8 cellular contexts compared by ENCODE assay signal in the genomic region with DNA sequence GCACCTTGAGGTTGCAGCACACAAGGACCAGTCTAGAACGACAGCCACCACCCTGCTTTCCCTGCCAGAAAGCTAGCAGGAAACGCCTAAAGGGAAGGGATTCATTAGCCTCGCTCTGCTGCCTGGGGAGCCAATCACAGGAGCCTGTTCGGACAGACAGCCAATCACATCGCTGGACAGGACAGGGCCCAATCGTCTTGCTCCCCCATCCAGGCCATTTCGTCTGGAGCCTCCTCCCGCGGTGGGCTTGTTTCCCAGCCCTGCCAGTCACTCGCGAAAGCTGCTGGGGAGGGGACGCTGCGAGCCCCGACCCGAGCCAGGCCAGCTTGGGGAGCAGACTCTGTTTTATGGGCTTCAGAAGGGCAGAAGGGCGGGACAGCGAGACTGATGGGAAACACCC.
A peak's percentile ranks its signal among the peaks of the same experiment; 100 is the strongest.
DNase-seq lines count a peak whose midpoint lies in the region; ATAC-seq and TF ChIP-seq lines count a peak whose summit lies in the region.

No MANE protein-coding gene starts in this region.

- no peak for TF ChIP-seq CTCF in brain microvascular endothelial cell (IDR thresholded peaks at IDR 0.05; ENCODE audit: low read depth, low read length, missing control alignments)

- H3K27ac ChIP-seq in brain microvascular endothelial cell: no peak overlapping the region
- H3K27ac ChIP-seq in skeletal muscle tissue (ENCODE audit: low read depth, low read length): no peak overlapping the region

- no peaks in the 10 kb centered on the region for H3K9me3 ChIP-seq in skeletal muscle tissue (ENCODE audit: control insufficient read depth in 3 of 3, low read length in 3 of 3)

- H3K27me3 Mint-ChIP-seq in activated CD4-positive, alpha-beta T cell treated with anti-CD3 and anti-CD28 coated beads, Interleukin-2, amount 10 ng/mL, durations not matched to agents 7 days and 5 days: peaks cover 3% of the 10 kb centered on the region
- H3K27me3 Mint-ChIP-seq in immature natural killer cell (ENCODE audit: low read depth in 3 of 3) (peaks cover 0 to 5% (median 0%) of the 10 kb centered on the region in 3 donors), T-cell (peaks cover 2 to 3% of the 10 kb centered on the region in 2 donors)
- no peaks in the 10 kb centered on the region for H3K27me3 Mint-ChIP-seq in stimulated activated naive B cell treated with anti-CD40 and anti-IgM and Interleukin-4, amounts not matched to agents 10 μg/mL and 1 μg/mL and 100 μg/mL, for 72 hours

- no peaks in the 10 kb centered on the region for H3K27me3 ChIP-seq in brain microvascular endothelial cell (replicated peaks)
- H3K27me3 ChIP-seq in skeletal muscle tissue (ENCODE audit: control insufficient read depth in 3 of 3, insufficient read depth in 3 of 3, low read length in 3 of 3): no peaks in the 10 kb centered on the region

- H3K36me3 ChIP-seq in brain microvascular endothelial cell (replicated peaks): no peaks in the 10 kb centered on the region
- no peaks in the 10 kb centered on the region for H3K36me3 ChIP-seq in skeletal muscle tissue (ENCODE audit: control insufficient read depth in 3 of 3, insufficient read depth in 3 of 3, low read length in 3 of 3)

- H3K4me1 ChIP-seq in skeletal muscle tissue (ENCODE audit: control insufficient read depth in 3 of 3, insufficient read depth in 3 of 3, low read length in 3 of 3): peaks cover 3 to 9% (median 3%) of the 10 kb centered on the region in 3 donors

- H3K4me3 ChIP-seq in brain microvascular endothelial cell (ENCODE audit: low read depth, low read length): peak overlapping the region; percentile 42
- peak overlapping the region; percentile 66 to 83 (median 73) for H3K4me3 ChIP-seq in skeletal muscle tissue (ENCODE audit: low read length in 3 of 3)

- H3K9ac ChIP-seq in skeletal muscle tissue (ENCODE audit: low read depth in 1 of 3, low read length in 3 of 3): peak overlapping the region; percentile 54 to 63 (median 57)

- no peaks in the 10 kb centered on the region for H3K9me3 Mint-ChIP-seq in activated CD4-positive, alpha-beta T cell treated with anti-CD3 and anti-CD28 coated beads, Interleukin-2, amount 10 ng/mL, durations not matched to agents 7 days and 5 days
- H3K9me3 Mint-ChIP-seq in immature natural killer cell: no peaks in the 10 kb centered on the region
- H3K9me3 Mint-ChIP-seq in T-cell: peaks cover 0 to 1% (median 0%) of the 10 kb centered on the region in 3 donors
- H3K9me3 Mint-ChIP-seq in stimulated activated naive B cell treated with anti-CD40 and anti-IgM and Interleukin-4, amounts not matched to agents 10 μg/mL and 1 μg/mL and 100 μg/mL, for 72 hours: peaks cover 0 to 2% of the 10 kb centered on the region in 2 donors

- H3K4me3 Mint-ChIP-seq in activated CD4-positive, alpha-beta T cell treated with anti-CD3 and anti-CD28 coated beads, Interleukin-2, amount 10 ng/mL, durations not matched to agents 7 days and 5 days: no peak overlapping the region
- peak overlapping the region; percentile 76 to 84 (median 82) for H3K4me3 Mint-ChIP-seq in immature natural killer cell
- no peak overlapping the region for H3K4me3 Mint-ChIP-seq in T-cell
- H3K4me3 Mint-ChIP-seq in stimulated activated naive B cell treated with anti-CD40 and anti-IgM and Interleukin-4, amounts not matched to agents 10 μg/mL and 1 μg/mL and 100 μg/mL, for 72 hours: no peak overlapping the region

- no peak for ATAC-seq in T-cell (replicated peaks in 1 of 4)
- no peak for ATAC-seq in stimulated activated naive B cell treated with anti-CD40 and anti-IgM and Interleukin-4, amounts not matched to agents 10 μg/mL and 1 μg/mL and 100 μg/mL, for 72 hours (replicated peaks)

- no peaks in the 10 kb centered on the region for H3K36me3 Mint-ChIP-seq in activated CD4-positive, alpha-beta T cell treated with anti-CD3 and anti-CD28 coated beads, Interleukin-2, amount 10 ng/mL, durations not matched to agents 7 days and 5 days (ENCODE audit: low read depth)
- peaks cover 0 to 2% (median 0%) of the 10 kb centered on the region in 3 donors for H3K36me3 Mint-ChIP-seq in immature natural killer cell
- no peaks in the 10 kb centered on the region for H3K36me3 Mint-ChIP-seq in T-cell
- H3K36me3 Mint-ChIP-seq in stimulated activated naive B cell treated with anti-CD40 and anti-IgM and Interleukin-4, amounts not matched to agents 10 μg/mL and 1 μg/mL and 100 μg/mL, for 72 hours: no peaks in the 10 kb centered on the region

- CTCF ChIA-PET in activated CD4-positive, alpha-beta T cell treated with anti-CD3 and anti-CD28 coated beads, Interleukin-2, amount 10 ng/mL, durations not matched to agents 7 days and 5 days (lab: Charles Lee): no interaction called here
- CTCF ChIA-PET in T-cell (lab: Charles Lee): no interaction called here

- POLR2A ChIA-PET in activated CD4-positive, alpha-beta T cell treated with anti-CD3 and anti-CD28 coated beads, Interleukin-2, amount 10 ng/mL, durations not matched to agents 7 days and 5 days (lab: Charles Lee): no interaction called here
- POLR2A ChIA-PET in T-cell (lab: Charles Lee): no interaction called here

- DNase-seq in activated CD4-positive, alpha-beta T cell treated with anti-CD3 and anti-CD28 coated beads, Interleukin-2, amount 10 ng/mL, durations not matched to agents 7 days and 5 days: no peak
- no peak for DNase-seq in activated CD4-positive, alpha-beta T cell treated with anti-CD3 and anti-CD28 coated beads, Interleukin-2, amount 50 U/mL, for 48 hours
- DNase-seq in brain microvascular endothelial cell (no peak), immature natural killer cell (no peak), T-cell (no peak), HK-2 (ENCODE audit: unreplicated experiment) (no peak)
- no peak for DNase-seq in stimulated activated naive B cell treated with anti-CD40 and anti-IgM and Interleukin-4, amounts not matched to agents 10 μg/mL and 1 μg/mL and 100 μg/mL, for 72 hours

- in situ Hi-C loops in brain microvascular endothelial cell (cut with HindIII; ENCODE audit: low pct_ligation_motif_present, low sequenced_read_pairs): no loop called here

- peak overlapping the region; percentile 52 for H3K27ac Mint-ChIP-seq in activated CD4-positive, alpha-beta T cell treated with anti-CD3 and anti-CD28 coated beads, Interleukin-2, amount 10 ng/mL, durations not matched to agents 7 days and 5 days
- H3K27ac Mint-ChIP-seq in immature natural killer cell: peak overlapping the region in 5 of 6 donors; percentile 83 to 93 (median 89)
- no peak overlapping the region for H3K27ac Mint-ChIP-seq in T-cell
- H3K27ac Mint-ChIP-seq in stimulated activated naive B cell treated with anti-CD40 and anti-IgM and Interleukin-4, amounts not matched to agents 10 μg/mL and 1 μg/mL and 100 μg/mL, for 72 hours: no peak overlapping the region

- peaks cover 27% of the 10 kb centered on the region for H3K4me1 Mint-ChIP-seq in activated CD4-positive, alpha-beta T cell treated with anti-CD3 and anti-CD28 coated beads, Interleukin-2, amount 10 ng/mL, durations not matched to agents 7 days and 5 days
- H3K4me1 Mint-ChIP-seq in immature natural killer cell: peaks cover 0 to 59% of the 10 kb centered on the region in 2 donors
- H3K4me1 Mint-ChIP-seq in T-cell: peaks cover 0 to 9% (median 8%) of the 10 kb centered on the region in 3 donors
- H3K4me1 Mint-ChIP-seq in stimulated activated naive B cell treated with anti-CD40 and anti-IgM and Interleukin-4, amounts not matched to agents 10 μg/mL and 1 μg/mL and 100 μg/mL, for 72 hours: no peaks in the 10 kb centered on the region

Comparison
In these comparisons a context has a peak if more than half of its experiments do, and no peak if none do; other contexts are left out.
1. H3K27ac Mint-ChIP-seq: peak in activated CD4-positive, alpha-beta T cell treated with anti-CD3 and anti-CD28 coated beads, Interleukin-2, amount 10 ng/mL, durations not matched to agents 7 days and 5 days (single experiment) and immature natural killer cell (5 of 6); none in T-cell (0 of 2) and stimulated activated naive B cell treated with anti-CD40 and anti-IgM and Interleukin-4, amounts not matched to agents 10 μg/mL and 1 μg/mL and 100 μg/mL, for 72 hours (single experiment).
2. H3K4me3 Mint-ChIP-seq: peak in immature natural killer cell (5 of 5); none in activated CD4-positive, alpha-beta T cell treated with anti-CD3 and anti-CD28 coated beads, Interleukin-2, amount 10 ng/mL, durations not matched to agents 7 days and 5 days (single experiment), T-cell (0 of 3) and stimulated activated naive B cell treated with anti-CD40 and anti-IgM and Interleukin-4, amounts not matched to agents 10 μg/mL and 1 μg/mL and 100 μg/mL, for 72 hours (0 of 2).